ENCODE assay signal across 1 cellular context in the genomic region with DNA sequence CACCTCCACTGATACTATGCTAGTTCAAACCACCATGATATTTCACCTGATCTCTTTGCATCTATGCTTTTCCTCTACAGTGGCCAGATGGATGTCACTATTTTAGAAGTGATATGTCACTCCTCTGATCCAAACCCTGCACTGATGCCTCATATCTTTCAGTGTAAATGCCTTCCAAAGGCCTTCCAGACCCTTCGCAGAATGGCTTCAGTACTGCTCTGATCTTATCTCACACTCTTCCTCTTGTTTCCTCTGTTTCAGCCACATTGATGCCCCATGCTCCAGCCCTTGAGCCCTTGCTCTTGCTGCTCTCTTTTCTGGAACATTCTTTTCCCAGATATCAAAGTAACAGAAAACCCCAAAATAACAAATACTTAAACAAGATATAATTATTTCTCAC.
TF ChIP-seq lines count a peak whose summit lies in the region.

No MANE protein-coding gene starts in this region.

TF ChIP-seq in K562, 482 proteins besides CTCF, POLR2A, EP300 and RAD21 (continued from another document):
- TF ChIP-seq, protein P1, sequence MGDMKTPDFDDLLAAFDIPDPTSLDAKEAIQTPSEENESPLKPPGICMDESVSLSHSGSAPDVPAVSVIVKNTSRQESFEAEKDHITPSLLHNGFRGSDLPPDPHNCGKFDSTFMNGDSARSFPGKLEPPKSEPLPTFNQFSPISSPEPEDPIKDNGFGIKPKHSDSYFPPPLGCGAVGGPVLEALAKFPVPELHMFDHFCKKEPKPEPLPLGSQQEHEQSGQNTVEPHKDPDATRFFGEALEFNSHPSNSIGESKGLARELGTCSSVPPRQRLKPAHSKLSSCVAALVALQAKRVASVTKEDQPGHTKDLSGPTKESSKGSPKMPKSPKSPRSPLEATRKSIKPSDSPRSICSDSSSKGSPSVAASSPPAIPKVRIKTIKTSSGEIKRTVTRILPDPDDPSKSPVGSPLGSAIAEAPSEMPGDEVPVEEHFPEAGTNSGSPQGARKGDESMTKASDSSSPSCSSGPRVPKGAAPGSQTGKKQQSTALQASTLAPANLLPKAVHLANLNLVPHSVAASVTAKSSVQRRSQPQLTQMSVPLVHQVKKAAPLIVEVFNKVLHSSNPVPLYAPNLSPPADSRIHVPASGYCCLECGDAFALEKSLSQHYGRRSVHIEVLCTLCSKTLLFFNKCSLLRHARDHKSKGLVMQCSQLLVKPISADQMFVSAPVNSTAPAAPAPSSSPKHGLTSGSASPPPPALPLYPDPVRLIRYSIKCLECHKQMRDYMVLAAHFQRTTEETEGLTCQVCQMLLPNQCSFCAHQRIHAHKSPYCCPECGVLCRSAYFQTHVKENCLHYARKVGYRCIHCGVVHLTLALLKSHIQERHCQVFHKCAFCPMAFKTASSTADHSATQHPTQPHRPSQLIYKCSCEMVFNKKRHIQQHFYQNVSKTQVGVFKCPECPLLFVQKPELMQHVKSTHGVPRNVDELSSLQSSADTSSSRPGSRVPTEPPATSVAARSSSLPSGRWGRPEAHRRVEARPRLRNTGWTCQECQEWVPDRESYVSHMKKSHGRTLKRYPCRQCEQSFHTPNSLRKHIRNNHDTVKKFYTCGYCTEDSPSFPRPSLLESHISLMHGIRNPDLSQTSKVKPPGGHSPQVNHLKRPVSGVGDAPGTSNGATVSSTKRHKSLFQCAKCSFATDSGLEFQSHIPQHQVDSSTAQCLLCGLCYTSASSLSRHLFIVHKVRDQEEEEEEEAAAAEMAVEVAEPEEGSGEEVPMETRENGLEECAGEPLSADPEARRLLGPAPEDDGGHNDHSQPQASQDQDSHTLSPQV (IDR thresholded peaks at IDR 0.05), result peak; percentile 75; the same call in 1 of the 2 replicates
- TF ChIP-seq MYC (IDR thresholded peaks at IDR 0.05; ENCODE audit: low read depth, low read length) (no peak), MYC (CRISPR knock-in tag; IDR thresholded peaks at IDR 0.05; ENCODE audit: borderline replicate concordance, low read depth) (no peak), SRSF1 (IDR thresholded peaks at IDR 0.05; ENCODE audit: low read depth, low read length) (no peak), MTA3 (IDR thresholded peaks at IDR 0.05; ENCODE audit: borderline replicate concordance) (no peak), ZNF263 (CRISPR knock-in tag; IDR thresholded peaks at IDR 0.05; ENCODE audit: borderline replicate concordance) (no peak), NBN (IDR thresholded peaks at IDR 0.05; ENCODE audit: low read depth) (no peak), ZNF311 (CRISPR knock-in tag; IDR thresholded peaks at IDR 0.05) (peak; percentile 77), MCM7 (IDR thresholded peaks at IDR 0.05) (no peak), CBX5 (IDR thresholded peaks at IDR 0.05; ENCODE audit: borderline replicate concordance, low read depth) (no peak), TSC22D4 (tag; IDR thresholded peaks at IDR 0.05) (no peak), ZBTB17 (CRISPR knock-in tag; IDR thresholded peaks at IDR 0.05) (no peak), FOXJ2 (tag; IDR thresholded peaks at IDR 0.05) (no peak), MTF1 (CRISPR knock-in tag; IDR thresholded peaks at IDR 0.05; ENCODE audit: borderline replicate concordance) (no peak), IFI16 (CRISPR knock-in tag; IDR thresholded peaks at IDR 0.05) (no peak), ZNF586 (CRISPR knock-in tag; conservative IDR thresholded peaks at IDR 0.05) (no peak), ZNF644 (tag; IDR thresholded peaks at IDR 0.05; ENCODE audit: low read depth) (peak; percentile 59; the same call in 1 of the 2 replicates), ADNP (tag; IDR thresholded peaks at IDR 0.05) (no peak), BRD9 (IDR thresholded peaks at IDR 0.05; ENCODE audit: low read depth, partially characterized antibody) (no peak), SRSF7 (optimal IDR thresholded peaks at IDR 0.05; ENCODE audit: low read depth, low read length) (no peak), HNRNPH1 (optimal IDR thresholded peaks at IDR 0.05; ENCODE audit: low read depth, low read length) (no peak), DMBX1 (CRISPR knock-in tag; IDR thresholded peaks at IDR 0.05; ENCODE audit: borderline replicate concordance) (peak; percentile 82), SRSF9 (IDR thresholded peaks at IDR 0.05; ENCODE audit: borderline replicate concordance, low read depth, low read length) (no peak), SNRNP70 (optimal IDR thresholded peaks at IDR 0.05; ENCODE audit: low read depth, low read length) (no peak)
- TF ChIP-seq, protein P2, sequence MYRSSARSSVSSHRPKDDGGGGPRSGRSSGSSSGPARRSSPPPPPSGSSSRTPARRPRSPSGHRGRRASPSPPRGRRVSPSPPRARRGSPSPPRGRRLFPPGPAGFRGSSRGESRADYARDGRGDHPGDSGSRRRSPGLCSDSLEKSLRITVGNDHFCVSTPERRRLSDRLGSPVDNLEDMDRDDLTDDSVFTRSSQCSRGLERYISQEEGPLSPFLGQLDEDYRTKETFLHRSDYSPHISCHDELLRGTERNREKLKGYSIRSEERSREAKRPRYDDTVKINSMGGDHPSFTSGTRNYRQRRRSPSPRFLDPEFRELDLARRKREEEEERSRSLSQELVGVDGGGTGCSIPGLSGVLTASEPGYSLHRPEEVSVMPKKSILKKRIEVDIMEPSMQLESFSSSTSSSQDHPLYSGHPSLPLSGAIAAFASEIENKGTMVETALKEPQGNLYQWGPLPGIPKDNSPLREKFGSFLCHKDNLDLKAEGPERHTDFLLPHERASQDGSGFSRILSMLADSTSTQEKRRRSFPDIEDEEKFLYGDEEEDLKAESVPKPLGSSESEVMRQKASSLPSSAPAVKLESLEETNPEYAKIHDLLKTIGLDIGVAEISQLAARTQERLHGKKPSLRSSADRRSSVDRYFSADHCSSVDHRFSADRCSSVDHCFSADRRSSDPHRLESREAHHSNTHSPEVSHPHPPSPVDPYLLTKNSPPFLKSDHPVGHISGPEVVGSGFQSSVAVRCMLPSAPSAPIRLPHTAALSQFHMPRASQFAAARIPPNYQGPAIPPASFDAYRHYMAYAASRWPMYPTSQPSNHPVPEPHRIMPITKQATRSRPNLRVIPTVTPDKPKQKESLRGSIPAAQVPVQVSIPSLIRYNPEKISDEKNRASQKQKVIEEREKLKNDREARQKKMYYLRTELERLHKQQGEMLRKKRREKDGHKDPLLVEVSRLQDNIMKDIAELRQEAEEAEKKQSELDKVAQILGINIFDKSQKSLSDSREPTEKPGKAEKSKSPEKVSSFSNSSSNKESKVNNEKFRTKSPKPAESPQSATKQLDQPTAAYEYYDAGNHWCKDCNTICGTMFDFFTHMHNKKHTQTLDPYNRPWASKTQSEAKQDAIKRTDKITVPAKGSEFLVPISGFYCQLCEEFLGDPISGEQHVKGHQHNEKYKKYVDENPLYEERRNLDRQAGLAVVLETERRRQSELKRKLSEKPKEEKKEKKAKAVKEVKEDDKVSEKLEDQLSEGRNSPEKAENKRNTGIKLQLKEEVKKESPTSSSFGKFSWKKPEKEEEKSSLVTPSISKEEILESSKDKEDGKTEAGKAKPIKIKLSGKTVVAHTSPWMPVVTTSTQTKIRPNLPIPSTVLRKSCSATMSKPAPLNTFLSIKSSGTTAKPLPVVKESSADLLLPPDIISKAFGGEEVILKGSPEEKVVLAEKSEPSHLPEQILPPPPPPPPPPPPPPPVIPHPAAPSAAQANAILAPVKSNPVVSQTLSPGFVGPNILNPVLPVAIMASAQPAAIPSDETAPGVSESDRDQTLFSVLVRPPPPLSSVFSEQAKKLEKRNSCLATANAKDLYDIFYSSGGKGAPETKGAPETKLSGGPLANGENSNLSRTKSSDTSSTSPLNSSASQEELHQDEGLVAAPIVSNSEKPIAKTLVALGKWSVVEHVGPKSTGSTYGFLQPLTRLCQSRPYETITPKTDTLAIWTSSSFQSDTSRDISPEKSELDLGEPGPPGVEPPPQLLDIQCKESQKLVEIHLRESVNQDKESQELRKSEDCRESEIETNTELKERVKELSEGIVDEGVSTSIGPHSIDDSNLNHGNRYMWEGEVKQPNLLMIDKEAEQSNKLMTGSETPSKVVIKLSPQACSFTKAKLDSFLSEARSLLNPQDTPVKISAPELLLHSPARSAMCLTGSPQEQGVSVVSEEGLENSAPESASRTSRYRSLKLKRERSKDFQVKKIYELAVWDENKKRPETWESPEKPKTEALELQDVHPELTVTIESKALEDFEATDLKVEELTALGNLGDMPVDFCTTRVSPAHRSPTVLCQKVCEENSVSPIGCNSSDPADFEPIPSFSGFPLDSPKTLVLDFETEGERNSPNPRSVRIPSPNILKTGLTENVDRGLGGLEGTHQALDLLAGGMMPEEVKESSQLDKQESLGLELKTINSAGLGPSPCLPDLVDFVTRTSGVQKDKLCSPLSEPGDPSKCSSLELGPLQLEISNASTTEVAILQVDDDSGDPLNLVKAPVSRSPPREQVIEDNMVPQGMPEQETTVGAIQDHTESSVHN (IDR thresholded peaks at IDR 0.05; ENCODE audit: borderline replicate concordance in 1 of 2, low read depth in 1 of 2), result no peak
- TF ChIP-seq, protein P3, sequence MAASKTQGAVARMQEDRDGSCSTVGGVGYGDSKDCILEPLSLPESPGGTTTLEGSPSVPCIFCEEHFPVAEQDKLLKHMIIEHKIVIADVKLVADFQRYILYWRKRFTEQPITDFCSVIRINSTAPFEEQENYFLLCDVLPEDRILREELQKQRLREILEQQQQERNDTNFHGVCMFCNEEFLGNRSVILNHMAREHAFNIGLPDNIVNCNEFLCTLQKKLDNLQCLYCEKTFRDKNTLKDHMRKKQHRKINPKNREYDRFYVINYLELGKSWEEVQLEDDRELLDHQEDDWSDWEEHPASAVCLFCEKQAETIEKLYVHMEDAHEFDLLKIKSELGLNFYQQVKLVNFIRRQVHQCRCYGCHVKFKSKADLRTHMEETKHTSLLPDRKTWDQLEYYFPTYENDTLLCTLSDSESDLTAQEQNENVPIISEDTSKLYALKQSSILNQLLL (CRISPR knock-in tag; IDR thresholded peaks at IDR 0.05; ENCODE audit: borderline replicate concordance), result no peak
- TF ChIP-seq, protein P4, sequence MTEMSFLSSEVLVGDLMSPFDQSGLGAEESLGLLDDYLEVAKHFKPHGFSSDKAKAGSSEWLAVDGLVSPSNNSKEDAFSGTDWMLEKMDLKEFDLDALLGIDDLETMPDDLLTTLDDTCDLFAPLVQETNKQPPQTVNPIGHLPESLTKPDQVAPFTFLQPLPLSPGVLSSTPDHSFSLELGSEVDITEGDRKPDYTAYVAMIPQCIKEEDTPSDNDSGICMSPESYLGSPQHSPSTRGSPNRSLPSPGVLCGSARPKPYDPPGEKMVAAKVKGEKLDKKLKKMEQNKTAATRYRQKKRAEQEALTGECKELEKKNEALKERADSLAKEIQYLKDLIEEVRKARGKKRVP (CRISPR knock-in tag; IDR thresholded peaks at IDR 0.05), result no peak
- TF ChIP-seq, protein P5, sequence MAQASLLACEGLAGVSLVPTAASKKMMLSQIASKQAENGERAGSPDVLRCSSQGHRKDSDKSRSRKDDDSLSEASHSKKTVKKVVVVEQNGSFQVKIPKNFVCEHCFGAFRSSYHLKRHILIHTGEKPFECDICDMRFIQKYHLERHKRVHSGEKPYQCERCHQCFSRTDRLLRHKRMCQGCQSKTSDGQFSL (CRISPR knock-in tag; IDR thresholded peaks at IDR 0.05), result no peak
- TF ChIP-seq, protein P5 (tag; IDR thresholded peaks at IDR 0.05), result no peak
- TF ChIP-seq, protein P6, sequence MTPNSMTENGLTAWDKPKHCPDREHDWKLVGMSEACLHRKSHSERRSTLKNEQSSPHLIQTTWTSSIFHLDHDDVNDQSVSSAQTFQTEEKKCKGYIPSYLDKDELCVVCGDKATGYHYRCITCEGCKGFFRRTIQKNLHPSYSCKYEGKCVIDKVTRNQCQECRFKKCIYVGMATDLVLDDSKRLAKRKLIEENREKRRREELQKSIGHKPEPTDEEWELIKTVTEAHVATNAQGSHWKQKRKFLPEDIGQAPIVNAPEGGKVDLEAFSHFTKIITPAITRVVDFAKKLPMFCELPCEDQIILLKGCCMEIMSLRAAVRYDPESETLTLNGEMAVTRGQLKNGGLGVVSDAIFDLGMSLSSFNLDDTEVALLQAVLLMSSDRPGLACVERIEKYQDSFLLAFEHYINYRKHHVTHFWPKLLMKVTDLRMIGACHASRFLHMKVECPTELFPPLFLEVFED (CRISPR knock-in tag; conservative IDR thresholded peaks at IDR 0.05), result no peak
